In the genomic region with DNA sequence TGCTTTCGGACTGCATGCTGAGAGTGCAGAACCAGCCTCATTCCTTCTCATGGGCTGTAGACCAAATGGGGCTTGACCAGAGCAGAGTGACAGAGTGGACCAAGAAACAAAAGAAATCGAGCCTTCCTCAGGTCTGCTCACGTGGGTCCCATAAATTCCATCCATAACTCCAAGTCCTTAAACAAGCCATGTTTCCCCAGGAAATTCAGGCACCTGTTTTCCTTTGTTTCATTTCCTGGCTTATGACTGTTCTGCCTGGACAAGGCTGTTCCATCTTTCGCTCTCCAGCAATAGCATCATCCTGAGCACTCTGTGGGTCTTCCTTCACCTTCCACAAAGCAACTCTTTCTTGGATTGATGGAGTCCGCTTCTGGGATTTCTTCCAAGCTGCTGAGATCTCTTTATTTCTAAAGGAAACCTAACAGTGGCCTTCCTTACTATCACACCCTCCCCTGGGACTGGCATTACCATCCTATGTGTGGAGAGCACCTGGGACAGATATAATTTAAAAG, we compare ENCODE assay signal across 23 cellular contexts.
"Had no signal": no experiment of that assay in that cellular context is flagged by ENCODE, and none has a peak within 500 bp of the region (broad histone marks: within the 10 kb centered on the region; RNA-seq: fewer than 3 reads in every experiment).

No MANE protein-coding gene starts in this region.

- H3K9me3 Mint-ChIP-seq: dendritic cell treated with granulocyte-macrophage colony-stimulating factor and Interleukin-4, amounts not matched to agents 40 ng/mL and 50 ng/mL, for 4 days had no signal

- H3K36me3 ChIP-seq: colonic mucosa, left lung, ovary, spleen, tibial nerve, upper lobe of left lung had no signal

- H3K36me3 Mint-ChIP-seq: stimulated activated memory B cell treated with anti-CD40 and anti-IgM and Interleukin-4, amounts not matched to agents 10 μg/mL and 1 μg/mL and 100 μg/mL, for 72 hours had no signal

- H3K4me3 ChIP-seq: colonic mucosa, left lung, ovary, psoas muscle, skin epidermis, spleen, testis, tibial nerve, upper lobe of left lung had no signal

- H3K4me1 Mint-ChIP-seq: stimulated activated memory B cell treated with anti-CD40 and anti-IgM and Interleukin-4, amounts not matched to agents 10 μg/mL and 1 μg/mL and 100 μg/mL, for 72 hours had no signal

- H3K27me3 ChIP-seq: colonic mucosa, left lung, ovary, testis, tibial nerve, upper lobe of left lung had no signal

- ATAC-seq: naive thymus-derived CD8-positive, alpha-beta T cell; psoas muscle; right cardiac atrium; stimulated activated memory B cell treated with anti-CD40 and anti-IgM and Interleukin-4, amounts not matched to agents 10 μg/mL and 1 μg/mL and 100 μg/mL, for 72 hours; stimulated activated naive CD8-positive, alpha-beta T cell treated with anti-CD3 and anti-CD28 coated beads, Interleukin-15, Interleukin-2, amounts not matched to agents 100 U/mL and 50 U/mL, for 24 hours had no signal

- H3K4me3 Mint-ChIP-seq: dendritic cell treated with granulocyte-macrophage colony-stimulating factor and Interleukin-4, amounts not matched to agents 40 ng/mL and 50 ng/mL, for 4 days; naive thymus-derived CD8-positive, alpha-beta T cell; nephron progenitor cell; stimulated activated memory B cell treated with anti-CD40 and anti-IgM and Interleukin-4, amounts not matched to agents 10 μg/mL and 1 μg/mL and 100 μg/mL, for 72 hours had no signal

- H3K27ac Mint-ChIP-seq: dendritic cell treated with granulocyte-macrophage colony-stimulating factor and Interleukin-4, amounts not matched to agents 40 ng/mL and 50 ng/mL, for 4 days; nephron progenitor cell; stimulated activated memory B cell treated with anti-CD40 and anti-IgM and Interleukin-4, amounts not matched to agents 10 μg/mL and 1 μg/mL and 100 μg/mL, for 72 hours had no signal

- DNase-seq: colonic mucosa; effector memory CD4-positive, alpha-beta T cell; head of caudate nucleus; kidney; left lung; mesendoderm; naive thymus-derived CD8-positive, alpha-beta T cell; nephron progenitor cell; occipital lobe; ovary; posterior cingulate gyrus; psoas muscle; right cardiac atrium; stimulated activated CD4-positive, alpha-beta T cell treated with anti-CD3 and anti-CD28 coated beads, Interleukin-4, amount 100 ng/mL, for 4 hours; stimulated activated naive CD8-positive, alpha-beta T cell treated with anti-CD3 and anti-CD28 coated beads, Interleukin-15, Interleukin-2, amounts not matched to agents 100 U/mL and 50 U/mL, for 24 hours; substantia nigra; testis; upper lobe of left lung had no signal

- H3K9me3 ChIP-seq: colonic mucosa, ovary, psoas muscle, testis had no signal

- H3K27ac ChIP-seq: colonic mucosa, left lung, ovary, psoas muscle, skin epidermis, spleen, testis, tibial nerve, upper lobe of left lung had no signal

- H3K4me1 ChIP-seq: colonic mucosa, psoas muscle had no signal
